ENCODE assay signal across 12 cellular contexts in the genomic region with DNA sequence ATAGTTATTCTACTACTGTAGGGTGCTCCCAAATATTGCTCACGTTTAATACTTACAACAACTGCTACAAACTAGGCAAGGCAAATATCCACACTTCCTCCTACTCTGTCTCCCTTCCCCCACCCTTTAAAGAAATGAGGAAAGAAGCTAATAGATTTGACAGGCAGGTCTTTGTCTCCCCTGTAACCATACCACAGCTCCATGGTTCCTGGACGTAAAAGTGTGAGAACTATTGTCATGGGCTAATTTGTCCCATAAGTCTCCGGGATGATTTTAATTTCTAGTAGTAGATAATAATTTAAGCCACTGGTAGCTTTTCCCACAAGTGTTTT. TPM values are rescaled to one million over a fixed set of nuclear protein-coding genes. Genes with fewer than 3 reads are reported as not detected.
A peak's percentile ranks its signal among the peaks of the same experiment; 100 is the strongest.
DNase-seq lines count a peak whose midpoint lies in the region; ATAC-seq, FAIRE-seq and TF ChIP-seq lines count a peak whose summit lies in the region.
"Had no signal": no experiment of that assay in that cellular context is flagged by ENCODE, and none has a peak within 500 bp of the region (broad histone marks: within the 10 kb centered on the region; RNA-seq: fewer than 3 reads in every experiment).

No MANE protein-coding gene starts in this region.

- TF ChIP-seq EP300 in HepG2 (IDR thresholded peaks at IDR 0.05; ENCODE audit: low read depth in 2 of 2, low read length in 2 of 2) (no peak), HepG2 (CRISPR knock-in tag; IDR thresholded peaks at IDR 0.05; ENCODE audit: borderline replicate concordance) (no peak)

- 47% methylated on average over 3 of the region's 3 CpGs for WGBS in HepG2 (ENCODE audit: low lambda C conversion rate)

- CTCF ChIA-PET in HepG2 (lab: Yijun Ruan, JAX; ENCODE audit: low intra/inter-chr PET ratio, low total read pairs) = no interaction called here

- H3K27ac Mint-ChIP-seq in CD14-positive monocyte (peak overlapping the region in 6 of 7 donors; percentile 42 to 85 (median 67)), T-helper 17 cell (no peak overlapping the region)

- DNase-seq in CD14-positive monocyte (ENCODE audit: low spot score) = no peak
- no peak for DNase-seq in T-helper 17 cell
- no peak for DNase-seq in HepG2 (ENCODE audit: low spot score)
- DNase-seq in sciatic nerve (ENCODE audit: low spot score) = no peak
- no peak for DNase-seq in T1000 (lab: John Stamatoyannopoulos, UW)
- DNase-seq: amniotic stem cell, NCI-H510A had no signal

- H3K36me3 Mint-ChIP-seq in CD14-positive monocyte (peaks cover 12 to 17% of the 10 kb centered on the region in 2 donors), T-helper 17 cell (ENCODE audit: low read depth) (no peaks in the 10 kb centered on the region)

- ATAC-seq in T-helper 17 cell (no peak), HepG2 (no peak), GM21423 (IDR thresholded peaks at IDR 0.05; ENCODE audit: unreplicated experiment) (no peak), sciatic nerve (no peak), HG03432 (IDR thresholded peaks at IDR 0.05; ENCODE audit: unreplicated experiment) (no peak)

- H3F3A ChIP-seq in DOHH2 (ENCODE audit: control insufficient read depth, insufficient read depth) = no peaks in the 10 kb centered on the region; the same call in 1 of the 2 replicates

- FAIRE-seq in HepG2 (lab: Jason Lieb, UNC) = no peak

- no peak for TF ChIP-seq POLR2A in HepG2 (IDR thresholded peaks at IDR 0.05; ENCODE audit: insufficient read depth in 1 of 2, low read depth in 2 of 2, low read length in 2 of 2)

- H3K9me3 ChIP-seq in DOHH2 (ENCODE audit: control insufficient read depth, insufficient read depth, low read length) = no peaks in the 10 kb centered on the region
- H3K9me3 ChIP-seq in T-helper 17 cell (ENCODE audit: control insufficient read depth, low read length, poor library complexity, severe bottlenecking) = no peaks in the 10 kb centered on the region
- H3K9me3 ChIP-seq in HepG2 (ENCODE audit: low read length) = no peaks in the 10 kb centered on the region
- H3K9me3 ChIP-seq: BLaER1 had no signal

- no TSS peak for BruUV-seq in HepG2 (replicated peaks; lab: Mats Ljungman, UMichigan)

- H2AFZ ChIP-seq in HepG2 (ENCODE audit: low read length) = no peak overlapping the region

- peaks cover 36% of the 10 kb centered on the region for H3K4me1 ChIP-seq in DOHH2 (ENCODE audit: control insufficient read depth, low read length)
- H3K4me1 ChIP-seq in HepG2 (ENCODE audit: insufficient read depth, low read length) = peaks cover 64% of the 10 kb centered on the region

- H3K36me3 ChIP-seq in DOHH2 (ENCODE audit: control insufficient read depth, low read length) (peaks cover 20% of the 10 kb centered on the region), HepG2 (replicated peaks in 1 of 2; ENCODE audit: control insufficient read depth in 1 of 2, insufficient read depth in 2 of 2, low read length in 2 of 2) (peaks cover 0 to 6% of the 10 kb centered on the region in 2 experiments; a peak in 1 of 5 replicates)

- H3K4me3 ChIP-seq in DOHH2 (ENCODE audit: low read length) (no peak overlapping the region), HepG2 (replicated peaks in 1 of 3; ENCODE audit: insufficient read depth in 1 of 3, low read depth in 2 of 3, low read length in 3 of 3) (no peak overlapping the region)

- H3K4me2 ChIP-seq in DOHH2 (ENCODE audit: low read length) (peak overlapping the region; percentile 96; the same call in 1 of the 2 replicates), HepG2 (ENCODE audit: low read depth, low read length) (peak overlapping the region; percentile 11; the same call in 1 of the 2 replicates)

- peaks cover 65% of the 10 kb centered on the region for H3K4me1 Mint-ChIP-seq in CD14-positive monocyte
- H3K4me1 Mint-ChIP-seq in T-helper 17 cell = peaks cover 21% of the 10 kb centered on the region

- H4K20me1 ChIP-seq in DOHH2 (ENCODE audit: control insufficient read depth, insufficient read depth, low read depth, low read length) = peaks cover 5% of the 10 kb centered on the region; the same call in 1 of the 2 replicates
- H4K20me1 ChIP-seq in HepG2 (ENCODE audit: insufficient read depth, low read length) = 0 out of 2 replicates have a peak, but pooled peaks cover 3% of the 10 kb centered on the region

- no peak for TF ChIP-seq RAD21 in HepG2 (CRISPR knock-in tag; IDR thresholded peaks at IDR 0.05)

- H3K27me3 ChIP-seq in DOHH2 (ENCODE audit: control insufficient read depth, low read length) (no peaks in the 10 kb centered on the region), HepG2 (ENCODE audit: control insufficient read depth in 1 of 2, insufficient read depth in 2 of 2, low read length in 2 of 2) (no peaks in the 10 kb centered on the region)
- H3K27me3 ChIP-seq: BLaER1, hepatocyte had no signal

- no peaks in the 10 kb centered on the region for H3K9me3 Mint-ChIP-seq in CD14-positive monocyte

- in situ Hi-C loops in HepG2 (cut with HindIII; ENCODE audit: extremely low pct_ligation_motif_present, low pct_unique_long_range_greater_than_20kb) = loop anchor here (10.0 kb wide), 1 partner anchor 400 kb away; no protein-coding TSS in a partner anchor

- no peak for TF ChIP-seq CTCF in CD14-positive monocyte (IDR thresholded peaks at IDR 0.05)
- TF ChIP-seq CTCF in DOHH2 (IDR thresholded peaks at IDR 0.05; ENCODE audit: low read depth, low read length, poor library complexity, severe bottlenecking) = no peak
- TF ChIP-seq CTCF in HepG2 (CRISPR knock-in tag; IDR thresholded peaks at IDR 0.05) = no peak

- H3K27me3 Mint-ChIP-seq in CD14-positive monocyte (ENCODE audit: low read depth in 3 of 3) = peaks cover 0 to 5% (median 2%) of the 10 kb centered on the region in 3 donors
- H3K27me3 Mint-ChIP-seq in T-helper 17 cell = peaks cover 9% of the 10 kb centered on the region

- no peaks in the 10 kb centered on the region for H3K9me2 ChIP-seq in DOHH2 (replicated peaks; ENCODE audit: control insufficient read depth, low read length)

- H3K9ac ChIP-seq in HepG2 (ENCODE audit: insufficient read depth, low read depth, low read length) = no peak overlapping the region

- H3K4me3 Mint-ChIP-seq in CD14-positive monocyte = no peak overlapping the region
- H3K4me3 Mint-ChIP-seq in T-helper 17 cell = peak overlapping the region; percentile 50

- H3K27ac ChIP-seq in DOHH2 (ENCODE audit: low read depth, low read length) = no peak overlapping the region
- H3K27ac ChIP-seq in HepG2 (ENCODE audit: extremely low read length, insufficient read depth, low read length) = no peak overlapping the region

- H3K79me2 ChIP-seq in DOHH2 (ENCODE audit: control insufficient read depth, low read length) = peaks cover 18% of the 10 kb centered on the region
- peaks cover 15% of the 10 kb centered on the region for H3K79me2 ChIP-seq in HepG2 (ENCODE audit: insufficient read depth, low read length)

- intact Hi-C loops in CD14-positive monocyte (cut with micrococcal nuclease) = loop anchor here in 1 of 2 donors (5.0 to 10.0 kb wide), 2 partner anchors 67 to 170 kb away; a partner anchor contains a TSS
- intact Hi-C loops in HepG2 (cut with micrococcal nuclease; ENCODE audit: unreplicated experiment) = loop anchor here (5.0 to 10.0 kb wide), 3 partner anchors 232 to 560 kb away; a partner anchor contains a TSS
- intact Hi-C loops in sciatic nerve (cut with DNase I) = loop anchor here (10.0 kb wide), 1 partner anchor 400 kb away; no protein-coding TSS in a partner anchor

- POLR2A ChIA-PET in HepG2 (lab: Yijun Ruan, JAX) = interaction anchor here (3.2 kb wide), 1 partner anchor 307 kb away, joined by 11 read pairs; a partner anchor contains a TSS

TF ChIP-seq in HepG2, 621 proteins besides CTCF, POLR2A, EP300 and RAD21:
- no peak for TF ChIP-seq ZSCAN25 (CRISPR knock-in tag; IDR thresholded peaks at IDR 0.05)
- no peak for TF ChIP-seq TGIF2 (CRISPR knock-in tag; IDR thresholded peaks at IDR 0.05)
- TF ChIP-seq ZNF367 (CRISPR knock-in tag; IDR thresholded peaks at IDR 0.05; ENCODE audit: borderline replicate concordance) = no peak
- no peak for TF ChIP-seq CEBPB (IDR thresholded peaks at IDR 0.05; ENCODE audit: borderline replicate concordance, low read depth, low read length)
- TF ChIP-seq ZNF431 (CRISPR knock-in tag; IDR thresholded peaks at IDR 0.05; ENCODE audit: borderline replicate concordance, low read depth) = no peak
- TF ChIP-seq ZNF629 (CRISPR knock-in tag; conservative IDR thresholded peaks at IDR 0.05) = no peak
- no peak for TF ChIP-seq ZNF713 (CRISPR knock-in tag; IDR thresholded peaks at IDR 0.05)
- TF ChIP-seq, protein P1, sequence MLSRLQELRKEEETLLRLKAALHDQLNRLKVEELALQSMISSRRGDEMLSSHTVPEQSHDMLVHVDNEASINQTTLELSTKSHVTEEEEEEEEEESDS (CRISPR knock-in tag; IDR thresholded peaks at IDR 0.05; ENCODE audit: borderline replicate concordance) = no peak
- no peak for TF ChIP-seq ZNF709 (CRISPR knock-in tag; IDR thresholded peaks at IDR 0.05)
- no peak for TF ChIP-seq SIN3A (IDR thresholded peaks at IDR 0.05; ENCODE audit: borderline replicate concordance, low read depth, low read length)

RNA-seq across cellular contexts. Expression of a gene that starts 1.2 kb away (rescaled TPM):
- polyA plus RNA-seq in CD14-positive monocyte (1 to 10 TPM; 4.2 to 5.2 TPM), HepG2 (2011; rRNA removed) (26.2 and 34.2 TPM in 2 replicates)
- total RNA-seq in T-helper 17 cell (10 to 100 TPM; 17.1 to 19.8 TPM), HepG2 (2016; rRNA removed; fragmentation: Illumina TruSeq; extraction: Trizol) (35.2 and 37.2 TPM in 2 replicates), sciatic nerve (16.9 TPM)
- 2.2 and 2.9 TPM in 2 replicates for total RNA-seq in HepG2 (2016; cell fraction: cytosol; rRNA removed; fragmentation: Illumina TruSeq; extraction: Trizol; ENCODE audit: low read depth)
- 33.7 and 40.6 TPM in 2 replicates for total RNA-seq in HepG2 (2016; cell fraction: insoluble cytoplasmic fraction; rRNA removed; fragmentation: Illumina TruSeq; extraction: Trizol)
- total RNA-seq in HepG2 (2016; cell fraction: membrane; rRNA removed; fragmentation: Illumina TruSeq; extraction: Trizol) = 9.5 and 13.0 TPM in 2 replicates
- 28.1 and 28.5 TPM in 2 replicates for total RNA-seq in HepG2 (2016; cell fraction: nucleus; rRNA removed; fragmentation: Illumina TruSeq; extraction: Trizol)
- 21.0 TPM in 2 replicates for polyA plus RNA-seq in HepG2 (2011; cell fraction: cytosol; rRNA removed)
- 32.7 and 34.4 TPM in 2 replicates for polyA plus RNA-seq in HepG2 (2011; cell fraction: nucleus; rRNA removed)
- polyA plus RNA-seq in HepG2 (2012) = 21.5 and 27.2 TPM in 2 replicates
- polyA plus RNA-seq in HepG2 (2016; cell fraction: cytosol; fragmentation: Illumina TruSeq; extraction: Trizol; ENCODE audit: low read depth) = 2.3 and 2.6 TPM in 2 replicates
- polyA plus RNA-seq in HepG2 (2016; cell fraction: insoluble cytoplasmic fraction; fragmentation: Illumina TruSeq; extraction: Trizol; ENCODE audit: low read depth) = 40.6 and 42.2 TPM in 2 replicates
- polyA plus RNA-seq in HepG2 (2016; cell fraction: membrane; fragmentation: Illumina TruSeq; extraction: Trizol; ENCODE audit: low read depth) = 8.5 and 8.8 TPM in 2 replicates
- polyA plus RNA-seq in HepG2 (2016; cell fraction: nucleus; fragmentation: Illumina TruSeq; extraction: Trizol; ENCODE audit: insufficient read depth, low read depth) = 41.9 and 42.4 TPM in 2 replicates
- polyA minus RNA-seq in HepG2 (2011; rRNA and poly(A)+ RNA removed; ENCODE audit: low replicate concordance) = 10.4 and 32.9 TPM in 2 replicates
- 21.0 and 21.9 TPM in 2 replicates for polyA minus RNA-seq in HepG2 (2011; cell fraction: cytosol; rRNA and poly(A)+ RNA removed)
- 29.4 and 30.2 TPM in 2 replicates for polyA minus RNA-seq in HepG2 (2011; cell fraction: nucleus; rRNA and poly(A)+ RNA removed)
